1 cellular context compared by ENCODE assay signal in the genomic region with DNA sequence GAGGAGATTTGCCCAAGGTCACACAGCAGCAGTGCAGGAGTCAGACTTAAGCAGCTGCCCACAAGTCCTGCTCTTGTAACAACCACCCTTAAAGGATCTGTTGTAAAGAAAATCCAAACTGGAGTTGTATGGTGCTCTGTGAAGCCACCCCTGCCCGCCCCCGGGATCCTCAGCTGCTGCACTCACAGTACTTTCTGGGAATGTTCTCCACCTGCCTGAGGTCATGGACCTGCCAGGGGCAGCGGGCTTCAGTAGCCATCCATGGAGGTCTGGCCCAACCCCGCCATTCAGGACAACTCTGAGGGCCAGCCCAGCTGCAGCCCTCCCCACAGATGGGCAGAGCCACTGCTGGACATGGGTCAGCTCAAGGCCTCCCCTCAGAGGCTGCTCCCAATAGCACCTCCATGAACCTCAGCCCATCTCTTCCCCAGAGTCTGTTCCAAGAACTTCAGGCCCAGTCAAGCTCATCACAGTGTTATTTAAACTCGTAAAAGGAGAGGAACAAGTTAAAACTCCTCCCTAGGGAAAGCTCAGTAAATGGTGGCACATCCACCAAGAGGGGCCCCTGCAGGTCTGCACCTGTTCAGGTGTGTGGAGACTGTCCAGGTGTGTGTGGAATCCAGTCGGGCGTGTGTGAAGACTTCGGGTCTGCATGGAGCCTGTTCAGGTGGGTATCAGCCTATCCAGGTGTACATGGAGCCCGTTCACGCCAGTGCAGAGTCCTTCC.
TF ChIP-seq lines count a peak whose summit lies in the region.

No MANE protein-coding gene starts in this region.

TF ChIP-seq in IMR-90, 13 proteins besides CTCF, POLR2A, EP300 and RAD21:
- TF ChIP-seq SMC3 (IDR thresholded peaks at IDR 0.05; ENCODE audit: low read depth, low read length), result no peak
- TF ChIP-seq RCOR1 (IDR thresholded peaks at IDR 0.05; ENCODE audit: insufficient replicate concordance, low read length), result no peak
- no peak for TF ChIP-seq BHLHE40 (IDR thresholded peaks at IDR 0.05; ENCODE audit: low read depth, low read length)
- TF ChIP-seq, protein P1, sequence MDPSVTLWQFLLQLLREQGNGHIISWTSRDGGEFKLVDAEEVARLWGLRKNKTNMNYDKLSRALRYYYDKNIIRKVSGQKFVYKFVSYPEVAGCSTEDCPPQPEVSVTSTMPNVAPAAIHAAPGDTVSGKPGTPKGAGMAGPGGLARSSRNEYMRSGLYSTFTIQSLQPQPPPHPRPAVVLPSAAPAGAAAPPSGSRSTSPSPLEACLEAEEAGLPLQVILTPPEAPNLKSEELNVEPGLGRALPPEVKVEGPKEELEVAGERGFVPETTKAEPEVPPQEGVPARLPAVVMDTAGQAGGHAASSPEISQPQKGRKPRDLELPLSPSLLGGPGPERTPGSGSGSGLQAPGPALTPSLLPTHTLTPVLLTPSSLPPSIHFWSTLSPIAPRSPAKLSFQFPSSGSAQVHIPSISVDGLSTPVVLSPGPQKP (IDR thresholded peaks at IDR 0.05; ENCODE audit: borderline replicate concordance, low read depth, low read length), result no peak
- TF ChIP-seq, protein P2, sequence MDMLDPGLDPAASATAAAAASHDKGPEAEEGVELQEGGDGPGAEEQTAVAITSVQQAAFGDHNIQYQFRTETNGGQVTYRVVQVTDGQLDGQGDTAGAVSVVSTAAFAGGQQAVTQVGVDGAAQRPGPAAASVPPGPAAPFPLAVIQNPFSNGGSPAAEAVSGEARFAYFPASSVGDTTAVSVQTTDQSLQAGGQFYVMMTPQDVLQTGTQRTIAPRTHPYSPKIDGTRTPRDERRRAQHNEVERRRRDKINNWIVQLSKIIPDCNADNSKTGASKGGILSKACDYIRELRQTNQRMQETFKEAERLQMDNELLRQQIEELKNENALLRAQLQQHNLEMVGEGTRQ (IDR thresholded peaks at IDR 0.05; ENCODE audit: low read depth, low read length), result no peak
